Comparison of ENCODE assay signal across 24 cellular contexts in the genomic region with DNA sequence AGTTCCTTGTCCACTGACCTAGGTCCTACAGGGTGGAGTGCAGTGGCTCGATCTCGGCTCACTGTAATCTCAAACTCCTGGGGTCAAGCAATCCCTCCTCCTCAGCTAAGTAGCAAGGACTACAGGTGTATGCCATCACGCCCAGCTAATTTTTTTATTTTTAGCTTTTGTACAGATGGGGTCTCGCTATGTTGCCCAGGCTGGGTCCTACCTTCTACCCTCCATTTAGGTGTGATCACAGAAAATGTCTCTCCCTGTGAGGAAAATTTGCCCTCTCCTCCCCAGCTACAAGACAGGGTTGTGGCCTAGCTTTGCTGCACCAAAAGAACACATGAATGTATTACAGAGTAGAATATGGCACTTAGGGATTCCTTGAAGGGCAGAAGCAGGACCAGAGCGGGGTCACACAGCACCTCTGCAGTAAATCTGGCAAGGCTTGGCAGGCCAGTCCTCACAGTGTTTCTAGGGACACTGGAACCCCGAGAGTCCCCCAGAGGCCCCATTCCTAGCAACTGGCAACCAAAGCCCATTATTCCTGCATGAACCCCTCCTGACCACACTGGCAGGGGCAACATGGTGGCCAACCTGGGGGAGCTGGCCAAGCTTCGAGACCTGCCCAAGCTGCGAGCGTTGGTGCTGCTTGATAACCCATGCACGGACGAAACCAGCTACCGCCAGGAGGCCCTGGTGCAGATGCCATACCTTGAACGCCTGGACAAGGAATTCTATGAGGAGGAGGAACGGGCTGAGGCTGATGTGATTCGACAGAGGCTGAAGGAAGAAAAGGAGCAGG. TPM values are rescaled to one million over a fixed set of nuclear protein-coding genes. Genes with fewer than 3 reads are reported as not detected.
DNase-seq lines count a peak whose midpoint lies in the region; ATAC-seq, FAIRE-seq and TF ChIP-seq lines count a peak whose summit lies in the region.
"Had no signal": no experiment of that assay in that cellular context is flagged by ENCODE, and none has a peak within 500 bp of the region (broad histone marks: within the 10 kb centered on the region; RNA-seq: fewer than 3 reads in every experiment).

No MANE protein-coding gene starts in this region.

- 94 to 98% methylated on average over 11 to 15 of the region's 15 CpGs for WGBS in endodermal cell (ENCODE audit: insufficient coverage in 1 of 2, insufficient read length in 1 of 2), 2 experiments

- no peak overlapping the region for H3K27ac ChIP-seq in endodermal cell (ENCODE audit: low read depth, low read length)
- H3K27ac ChIP-seq: epithelial cell of prostate, gastrocnemius medialis had no signal

- POLR2A ChIA-PET in WTC11 (lab: Charles Lee) = interaction anchor here (0.9 kb wide), 1 partner anchor 13 kb away, joined by 3 read pairs; no protein-coding TSS in a partner anchor

- peaks cover 19% of the 10 kb centered on the region for H3K27me3 ChIP-seq in endodermal cell (ENCODE audit: control insufficient read depth, insufficient read depth, low read length, poor library complexity, severe bottlenecking)

- peak overlapping the region; percentile 89 for H3K4me3 Mint-ChIP-seq in activated naive CD4-positive, alpha-beta T cell treated with anti-CD3 and anti-CD28 coated beads for 36 hours
- peak overlapping the region; percentile 18; the same call in 1 of the 2 replicates for H3K4me3 Mint-ChIP-seq in WTC11
- peak overlapping the region; percentile 77 for H3K4me3 Mint-ChIP-seq in endodermal cell
- H3K4me3 Mint-ChIP-seq in stimulated activated memory B cell treated with anti-CD40 and anti-IgM and Interleukin-4, amounts not matched to agents 10 μg/mL and 1 μg/mL and 100 μg/mL, for 72 hours = peak overlapping the region; percentile 7
- H3K4me3 Mint-ChIP-seq in glutamatergic neuron (ENCODE audit: unreplicated experiment) = no peak overlapping the region

- no peaks in the 10 kb centered on the region for H3K27me3 Mint-ChIP-seq in activated naive CD4-positive, alpha-beta T cell treated with anti-CD3 and anti-CD28 coated beads for 36 hours (ENCODE audit: low read depth)
- H3K27me3 Mint-ChIP-seq in WTC11 (ENCODE audit: low read depth) = peaks cover 15% of the 10 kb centered on the region
- peaks cover 63% of the 10 kb centered on the region for H3K27me3 Mint-ChIP-seq in endodermal cell (ENCODE audit: insufficient read depth)
- no peaks in the 10 kb centered on the region for H3K27me3 Mint-ChIP-seq in stimulated activated memory B cell treated with anti-CD40 and anti-IgM and Interleukin-4, amounts not matched to agents 10 μg/mL and 1 μg/mL and 100 μg/mL, for 72 hours
- peaks cover 16% of the 10 kb centered on the region for H3K27me3 Mint-ChIP-seq in glutamatergic neuron (ENCODE audit: unreplicated experiment)

- H3K4me1 ChIP-seq in endodermal cell (ENCODE audit: control insufficient read depth, insufficient read depth, low read length) = no peaks in the 10 kb centered on the region

- H3K36me3 ChIP-seq in endodermal cell (ENCODE audit: control insufficient read depth, insufficient read depth, low read length) = no peaks in the 10 kb centered on the region
- H3K36me3 ChIP-seq: gastrocnemius medialis had no signal

- no peak for ATAC-seq in WTC11
- no peak for ATAC-seq in stimulated activated memory B cell treated with anti-CD40 and anti-IgM and Interleukin-4, amounts not matched to agents 10 μg/mL and 1 μg/mL and 100 μg/mL, for 72 hours
- ATAC-seq: gastrocnemius medialis, PC-3 had no signal

- H3K9me3 ChIP-seq in endodermal cell (ENCODE audit: control insufficient read depth, low read length) = no peaks in the 10 kb centered on the region
- H3K9me3 ChIP-seq: gastrocnemius medialis had no signal

- no peak for TF ChIP-seq CTCF in WTC11 (IDR thresholded peaks at IDR 0.05)
- TF ChIP-seq CTCF in endodermal cell (conservative IDR thresholded peaks at IDR 0.05) = no peak
- no peak for TF ChIP-seq CTCF in glutamatergic neuron (IDR thresholded peaks at IDR 0.05; ENCODE audit: partially characterized antibody, unreplicated experiment)

- CTCF ChIA-PET in activated naive CD4-positive, alpha-beta T cell treated with anti-CD3 and anti-CD28 coated beads for 36 hours (lab: Charles Lee) = interaction anchor here (1.3 to 2.4 kb wide), 3 partner anchors 12 to 40 kb away, joined by 3 to 9 read pairs (median 7); no protein-coding TSS in a partner anchor
- CTCF ChIA-PET in WTC11 (lab: Charles Lee) = interaction anchor here (0.9 to 9.1 kb wide), 7 partner anchors 10 to 52 kb away, joined by 3 to 45 read pairs (median 4); a partner anchor contains a TSS

- intact Hi-C loops in activated naive CD4-positive, alpha-beta T cell treated with anti-CD3 and anti-CD28 coated beads for 36 hours (cut with micrococcal nuclease) = no loop called here

- no peak overlapping the region for H3K27ac Mint-ChIP-seq in activated naive CD4-positive, alpha-beta T cell treated with anti-CD3 and anti-CD28 coated beads for 36 hours
- H3K27ac Mint-ChIP-seq in WTC11 (no peak overlapping the region), endodermal cell (peak overlapping the region; percentile 8), glutamatergic neuron (ENCODE audit: unreplicated experiment) (no peak overlapping the region)
- H3K27ac Mint-ChIP-seq in stimulated activated memory B cell treated with anti-CD40 and anti-IgM and Interleukin-4, amounts not matched to agents 10 μg/mL and 1 μg/mL and 100 μg/mL, for 72 hours = peak overlapping the region; percentile 91

- H3K4me3 ChIP-seq in endodermal cell (ENCODE audit: low read length) = no peak overlapping the region
- H3K4me3 ChIP-seq: gastrocnemius medialis had no signal

- peaks cover 6% of the 10 kb centered on the region for H3K36me3 Mint-ChIP-seq in activated naive CD4-positive, alpha-beta T cell treated with anti-CD3 and anti-CD28 coated beads for 36 hours (ENCODE audit: low read depth)
- H3K36me3 Mint-ChIP-seq in WTC11 (peaks cover 14% of the 10 kb centered on the region), endodermal cell (ENCODE audit: low read depth) (peaks cover 10% of the 10 kb centered on the region), glutamatergic neuron (ENCODE audit: unreplicated experiment) (no peaks in the 10 kb centered on the region)
- peaks cover 10% of the 10 kb centered on the region for H3K36me3 Mint-ChIP-seq in stimulated activated memory B cell treated with anti-CD40 and anti-IgM and Interleukin-4, amounts not matched to agents 10 μg/mL and 1 μg/mL and 100 μg/mL, for 72 hours

- H3K4me1 Mint-ChIP-seq in activated naive CD4-positive, alpha-beta T cell treated with anti-CD3 and anti-CD28 coated beads for 36 hours (ENCODE audit: low read depth) = peaks cover 33% of the 10 kb centered on the region
- H3K4me1 Mint-ChIP-seq in WTC11 (peaks cover 31% of the 10 kb centered on the region), endodermal cell (peaks cover 37% of the 10 kb centered on the region), glutamatergic neuron (ENCODE audit: low read depth, unreplicated experiment) (peaks cover 5% of the 10 kb centered on the region)
- H3K4me1 Mint-ChIP-seq in stimulated activated memory B cell treated with anti-CD40 and anti-IgM and Interleukin-4, amounts not matched to agents 10 μg/mL and 1 μg/mL and 100 μg/mL, for 72 hours = peaks cover 26% of the 10 kb centered on the region

- H3K9me3 Mint-ChIP-seq in activated naive CD4-positive, alpha-beta T cell treated with anti-CD3 and anti-CD28 coated beads for 36 hours = no peaks in the 10 kb centered on the region
- H3K9me3 Mint-ChIP-seq in WTC11 = no peaks in the 10 kb centered on the region
- no peaks in the 10 kb centered on the region for H3K9me3 Mint-ChIP-seq in endodermal cell
- H3K9me3 Mint-ChIP-seq in stimulated activated memory B cell treated with anti-CD40 and anti-IgM and Interleukin-4, amounts not matched to agents 10 μg/mL and 1 μg/mL and 100 μg/mL, for 72 hours = no peaks in the 10 kb centered on the region
- H3K9me3 Mint-ChIP-seq in glutamatergic neuron (ENCODE audit: unreplicated experiment) = peaks cover 7% of the 10 kb centered on the region

- FAIRE-seq in frontal cortex (lab: Jason Lieb, UNC) = no peak
- FAIRE-seq: GM12892, TTC549 had no signal

- DNase-seq in activated naive CD4-positive, alpha-beta T cell treated with anti-CD3 and anti-CD28 coated beads for 36 hours = no peak
- DNase-seq in activated naive CD4-positive, alpha-beta T cell (lab: John Stamatoyannopoulos, UW) = no peak
- DNase-seq in WTC11 (ENCODE audit: low spot score) (no peak), endodermal cell (no peak), glutamatergic neuron (no peak), frontal cortex (ENCODE audit: low spot score in 2 of 2) (no peak)
- no peak for DNase-seq in effector CD4-positive, alpha-beta T cell
- DNase-seq: COR-L47; gastrocnemius medialis; GDM1; Karpas-422; NCI-H69; PC-3; stimulated activated CD4-positive, alpha-beta T cell treated with anti-CD3 and anti-CD28 coated beads, Interleukin-15, amount 100 ng/mL, for 24 hours had no signal

- H3K9ac ChIP-seq in endodermal cell (ENCODE audit: extremely low read depth, low read length, poor library complexity, severe bottlenecking) = no peak overlapping the region

RNA-seq across cellular contexts. Expression of a gene that starts 2.0 kb away (rescaled TPM):
- total RNA-seq in activated naive CD4-positive, alpha-beta T cell treated with anti-CD3 and anti-CD28 coated beads for 36 hours = 100 to 1,000 TPM; 128 to 131 TPM
- total RNA-seq in WTC11 (2021) (118 to 170 TPM (median 165 TPM) in 3 replicates), endodermal cell (100 to 1,000 TPM; 104 to 139 TPM), glutamatergic neuron (ENCODE audit: unreplicated experiment) (182 TPM), frontal cortex (169 TPM)
- 137 TPM for polyA plus RNA-seq in endodermal cell (2013, experiment 1 of 2)
- polyA plus RNA-seq in endodermal cell (2013, experiment 2 of 2) = 107 TPM

RNA-seq across cellular contexts. Expression of a gene that starts 7.7 kb away (rescaled TPM):
- total RNA-seq in activated naive CD4-positive, alpha-beta T cell treated with anti-CD3 and anti-CD28 coated beads for 36 hours = 1 to 10 TPM; 6.3 to 6.4 TPM
- total RNA-seq in WTC11 (2021) (3.1 to 5.3 TPM (median 4.9 TPM) in 3 replicates), endodermal cell (10 to 100 TPM in 1 of 2 donors, 1 to 10 TPM in 1; 7.8 to 11.5 TPM), glutamatergic neuron (ENCODE audit: unreplicated experiment) (2.6 TPM), frontal cortex (6.5 TPM)
- 12.5 TPM for polyA plus RNA-seq in endodermal cell (2013, experiment 1 of 2)
- 8.9 TPM for polyA plus RNA-seq in endodermal cell (2013, experiment 2 of 2)

RNA-seq across cellular contexts. Expression of a gene that starts 15.4 kb away (rescaled TPM):
- 10 to 100 TPM; 20.1 to 22.2 TPM for total RNA-seq in activated naive CD4-positive, alpha-beta T cell treated with anti-CD3 and anti-CD28 coated beads for 36 hours
- 80.0 to 87.1 TPM (median 80.5 TPM) in 3 replicates for total RNA-seq in WTC11 (2021)
- total RNA-seq in endodermal cell = 100 to 1,000 TPM; 111 to 244 TPM
- 157 TPM for polyA plus RNA-seq in endodermal cell (2013, experiment 1 of 2)
- polyA plus RNA-seq in endodermal cell (2013, experiment 2 of 2) = 139 TPM
- 94.6 TPM for total RNA-seq in glutamatergic neuron (ENCODE audit: unreplicated experiment)
- 11.8 TPM for total RNA-seq in frontal cortex

RNA-seq across cellular contexts. Expression of a gene that starts 31.3 kb away (rescaled TPM):
- total RNA-seq in activated naive CD4-positive, alpha-beta T cell treated with anti-CD3 and anti-CD28 coated beads for 36 hours = not detected
- total RNA-seq in WTC11 (2021) (not detected in 3 replicates), endodermal cell (not detected), glutamatergic neuron (ENCODE audit: unreplicated experiment) (not detected), frontal cortex (not detected)
- polyA plus RNA-seq in endodermal cell (2013, experiment 1 of 2) = not detected
- polyA plus RNA-seq in endodermal cell (2013, experiment 2 of 2) = not detected
- total RNA-seq: gastrocnemius medialis, H4, lower leg skin, PC-3, renal cortical epithelial cell, SK-MEL-5 had no signal
- polyA plus RNA-seq: adipose tissue, AG04450 had no signal

RNA-seq across cellular contexts. Expression of a gene that starts 31.5 kb away (rescaled TPM):
- total RNA-seq in activated naive CD4-positive, alpha-beta T cell treated with anti-CD3 and anti-CD28 coated beads for 36 hours = 100 to 1,000 TPM; 242 to 245 TPM
- 158 to 181 TPM (median 172 TPM) in 3 replicates for total RNA-seq in WTC11 (2021)
- 100 to 1,000 TPM; 141 to 257 TPM for total RNA-seq in endodermal cell
- polyA plus RNA-seq in endodermal cell (2013, experiment 1 of 2) = 219 TPM
- 218 TPM for polyA plus RNA-seq in endodermal cell (2013, experiment 2 of 2)
- 184 TPM for total RNA-seq in glutamatergic neuron (ENCODE audit: unreplicated experiment)
- 322 TPM for total RNA-seq in frontal cortex

Comparison
In these comparisons a context has a peak if more than half of its experiments do, and no peak if none do; other contexts are left out.
1. H3K27ac Mint-ChIP-seq: peak in endodermal cell (single experiment) and stimulated activated memory B cell treated with anti-CD40 and anti-IgM and Interleukin-4, amounts not matched to agents 10 μg/mL and 1 μg/mL and 100 μg/mL, for 72 hours (single experiment); none in activated naive CD4-positive, alpha-beta T cell treated with anti-CD3 and anti-CD28 coated beads for 36 hours (single experiment), WTC11 (single experiment) and glutamatergic neuron (single experiment).